14 cellular contexts compared by ENCODE assay signal in the genomic region with DNA sequence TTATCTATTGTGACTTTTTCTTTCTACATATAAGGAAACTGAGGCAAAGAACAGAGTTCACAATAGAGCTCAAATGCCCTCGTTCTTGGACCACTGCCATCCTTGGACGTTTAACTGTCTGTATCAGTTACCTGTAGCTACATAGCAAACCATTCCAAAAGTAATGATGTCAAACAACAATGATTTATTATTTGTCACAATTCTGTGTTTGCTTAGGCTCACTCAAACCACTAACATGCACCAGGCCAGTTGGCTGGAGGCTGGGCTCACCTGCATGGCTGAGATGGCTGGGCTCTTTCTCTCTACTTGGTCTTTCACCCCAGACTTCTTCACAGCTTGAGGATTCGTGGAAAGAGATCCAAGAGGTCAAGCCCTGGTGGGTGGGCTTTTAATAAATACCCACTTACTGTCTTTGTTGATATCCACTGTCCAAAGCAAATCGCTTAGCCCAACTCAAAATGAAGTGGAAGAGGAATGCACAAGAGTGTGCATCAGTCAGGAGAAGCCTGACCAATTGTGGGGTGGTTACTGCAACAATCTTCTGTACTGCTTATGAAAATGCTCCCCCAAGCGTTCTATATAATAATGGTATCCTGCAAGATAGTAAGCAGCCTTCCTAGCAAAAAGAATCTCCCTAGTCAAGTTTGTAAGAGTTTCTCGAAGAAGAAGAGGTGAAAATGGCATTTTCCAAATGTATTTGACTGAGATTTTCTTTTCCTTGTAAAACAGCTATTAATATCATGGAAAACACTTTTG.
DNase-seq lines count a peak whose midpoint lies in the region; ATAC-seq, FAIRE-seq and TF ChIP-seq lines count a peak whose summit lies in the region.
"Had no signal": no experiment of that assay in that cellular context is flagged by ENCODE, and none has a peak within 500 bp of the region (broad histone marks: within the 10 kb centered on the region; RNA-seq: fewer than 3 reads in every experiment).

No MANE protein-coding gene starts in this region.

- no peaks in the 10 kb centered on the region for H4K20me1 ChIP-seq in K562 (replicated peaks; ENCODE audit: control insufficient read depth, insufficient read depth, low read length)
- H4K20me1 ChIP-seq: BLaER1 had no signal

- no peaks in the 10 kb centered on the region for H3K4me1 Mint-ChIP-seq in Caco-2 (ENCODE audit: low read depth, unreplicated experiment)
- H3K4me1 Mint-ChIP-seq: activated CD4-positive, alpha-beta T cell treated with anti-CD3 and anti-CD28 coated beads, Interleukin-2, amount 10 ng/mL, durations not matched to agents 24 days and 14 days; memory B cell had no signal

- DNase-seq in AG08395 (ENCODE audit: low spot score) (peak; percentile 6), NCI-H774 (lab: John Stamatoyannopoulos, UW) (peak; percentile 24), K562 (ENCODE audit: extremely low read depth in 1 of 4, low spot score in 3 of 4) (no peak), D341Med (ENCODE audit: low spot score) (no peak), Caco-2 (no peak)
- DNase-seq: activated CD4-positive, alpha-beta T cell treated with anti-CD3 and anti-CD28 coated beads, Interleukin-2, amount 10 ng/mL, durations not matched to agents 24 days and 14 days; body of pancreas; nucleus accumbens had no signal

- H3K4me2 ChIP-seq in K562 (ENCODE audit: insufficient read depth, low read length), result no peak overlapping the region
- H3K4me2 ChIP-seq: BLaER1 had no signal

- no peaks in the 10 kb centered on the region for H3K9me3 Mint-ChIP-seq in Caco-2 (ENCODE audit: unreplicated experiment)
- H3K9me3 Mint-ChIP-seq: activated CD4-positive, alpha-beta T cell treated with anti-CD3 and anti-CD28 coated beads, Interleukin-2, amount 10 ng/mL, durations not matched to agents 24 days and 14 days; activated T-helper 2 cell treated with anti-CD3 and anti-CD28 coated beads, Interferon-gamma antibody, Interleukin-2, Interleukin-4, amounts not matched to agents 10 μg/mL and 5 μg/mL and 100 μg/mL, durations not matched to agents 14 hours and 24 hours and 36 hours; memory B cell had no signal

- H3K36me3 ChIP-seq in K562 (ENCODE audit: control insufficient read depth, insufficient read depth, low read length) (no peaks in the 10 kb centered on the region), Caco-2 (ENCODE audit: control insufficient read depth, insufficient read depth, low read length) (no peaks in the 10 kb centered on the region)
- H3K36me3 ChIP-seq: BLaER1 had no signal

- TF ChIP-seq POLR2A in K562 (conservative IDR thresholded peaks at IDR 0.05), result no peak

- H3K9me1 ChIP-seq in K562 (ENCODE audit: control insufficient read depth, insufficient read depth, low read length), result no peaks in the 10 kb centered on the region

- POLR2A ChIA-PET in K562 (lab: Yijun Ruan, JAX), result interaction anchor here (0.5 kb wide), 1 partner anchor 372 kb away, joined by 4 read pairs; no protein-coding TSS in a partner anchor
- POLR2A ChIA-PET in Caco-2 (lab: Charles Lee), result no interaction called here

- H2AFZ ChIP-seq in K562 (ENCODE audit: low read depth, low read length), result no peak overlapping the region

- BruUV-seq in K562 (replicated peaks; lab: Mats Ljungman, UMichigan) (no TSS peak), Caco-2 (replicated peaks; lab: Mats Ljungman, UMichigan) (no TSS peak)

- intact Hi-C loops in K562 (cut with micrococcal nuclease) (loop anchor here (5.0 kb wide), 2 partner anchors 316 to 1109 kb away; no protein-coding TSS in a partner anchor), Caco-2 (cut with micrococcal nuclease; ENCODE audit: unreplicated experiment) (loop anchor here (1.0 to 5.0 kb wide), 3 partner anchors 129 to 318 kb away; no protein-coding TSS in a partner anchor)

- no peak overlapping the region for H3K4me3 Mint-ChIP-seq in Caco-2 (ENCODE audit: unreplicated experiment)
- H3K4me3 Mint-ChIP-seq: activated CD4-positive, alpha-beta T cell treated with anti-CD3 and anti-CD28 coated beads, Interleukin-2, amount 10 ng/mL, durations not matched to agents 24 days and 14 days; memory B cell had no signal

- no peaks in the 10 kb centered on the region for H3K79me2 ChIP-seq in K562 (ENCODE audit: control insufficient read depth, insufficient read depth, low read length)

- ATAC-seq in GM21529 (IDR thresholded peaks at IDR 0.05; ENCODE audit: unreplicated experiment) (peak; percentile 44), K562 (no peak), HG02798 (IDR thresholded peaks at IDR 0.05; ENCODE audit: poor library complexity, unreplicated experiment) (no peak), HG03095 (IDR thresholded peaks at IDR 0.05; ENCODE audit: unreplicated experiment) (no peak)
- ATAC-seq: body of pancreas had no signal

- no peak for TF ChIP-seq EP300 in K562 (IDR thresholded peaks at IDR 0.05; ENCODE audit: low read length)

- FAIRE-seq in K562 (lab: Jason Lieb, UNC), result no peak

- H3K9me3 ChIP-seq in K562 (replicated peaks; ENCODE audit: control insufficient read depth, insufficient read depth, low read depth, low read length) (no peaks in the 10 kb centered on the region), Caco-2 (no peaks in the 10 kb centered on the region)
- H3K9me3 ChIP-seq: BLaER1, body of pancreas had no signal

- no peak overlapping the region for H3K27ac Mint-ChIP-seq in Caco-2 (ENCODE audit: unreplicated experiment)
- H3K27ac Mint-ChIP-seq: activated CD4-positive, alpha-beta T cell treated with anti-CD3 and anti-CD28 coated beads, Interleukin-2, amount 10 ng/mL, durations not matched to agents 24 days and 14 days; activated T-helper 2 cell treated with anti-CD3 and anti-CD28 coated beads, Interferon-gamma antibody, Interleukin-2, Interleukin-4, amounts not matched to agents 10 μg/mL and 5 μg/mL and 100 μg/mL, durations not matched to agents 14 hours and 24 hours and 36 hours; memory B cell had no signal

- 0 out of 6 replicates have a peak, but pooled peaks of 1 of the 3 experiments have one; percentile 4 for TF ChIP-seq CTCF in K562 (IDR thresholded peaks at IDR 0.05 in 2 of 3, conservative IDR thresholded peaks at IDR 0.05 in 1 of 3; ENCODE audit: insufficient read depth in 2 of 3, low read depth in 1 of 3, low read length in 3 of 3)
- TF ChIP-seq CTCF in Caco-2 (IDR thresholded peaks at IDR 0.05; ENCODE audit: insufficient read depth in 1 of 2, low read depth in 1 of 2, low read length in 1 of 2, severe bottlenecking in 1 of 2, unreplicated experiment in 1 of 2), result peak in 1 of 2 experiments; percentile 3

- WGBS in K562 (ENCODE audit: insufficient coverage, low coverage, missing lambda C conversion rate), result 0% methylated on average over 6 of the region's 6 CpGs

- H3K27me3 Mint-ChIP-seq in Caco-2 (ENCODE audit: insufficient read depth, unreplicated experiment), result peaks cover 8% of the 10 kb centered on the region
- H3K27me3 Mint-ChIP-seq: activated CD4-positive, alpha-beta T cell treated with anti-CD3 and anti-CD28 coated beads, Interleukin-2, amount 10 ng/mL, durations not matched to agents 24 days and 14 days; memory B cell had no signal

- H3K27me3 ChIP-seq in K562 (ENCODE audit: control insufficient read depth in 2 of 2, insufficient read depth in 2 of 2, low read length in 2 of 2) (no peaks in the 10 kb centered on the region), Caco-2 (replicated peaks; ENCODE audit: control insufficient read depth, insufficient read depth, low read length) (no peaks in the 10 kb centered on the region)
- H3K27me3 ChIP-seq: BLaER1, body of pancreas had no signal

- no peaks in the 10 kb centered on the region for H3K36me3 Mint-ChIP-seq in Caco-2 (ENCODE audit: insufficient read depth, unreplicated experiment)

- in situ Hi-C loops in K562 (cut with MboI), result loop anchor here (25.0 kb wide), 1 partner anchor 1109 kb away; no protein-coding TSS in a partner anchor

- peak; percentile 15 to 28; a peak in 1 of 4 replicates for TF ChIP-seq RAD21 in K562 (CRISPR knock-in tag; conservative IDR thresholded peaks at IDR 0.05 in 1 of 2, IDR thresholded peaks at IDR 0.05 in 1 of 2)

- H3K4me1 ChIP-seq in K562 (replicated peaks in 1 of 2; ENCODE audit: control insufficient read depth in 2 of 2, insufficient read depth in 2 of 2, low read length in 2 of 2), result no peaks in the 10 kb centered on the region
- H3K4me1 ChIP-seq in Caco-2, result no peaks in the 10 kb centered on the region
- H3K4me1 ChIP-seq: BLaER1, body of pancreas had no signal

- CTCF ChIA-PET in K562 (lab: Yijun Ruan, JAX; ENCODE audit: low intra/inter-chr PET ratio) (no interaction called here), Caco-2 (lab: Charles Lee) (no interaction called here)

- H3K27ac ChIP-seq in K562 (ENCODE audit: extremely low read depth, low read depth, low read length), result no peak overlapping the region
- H3K27ac ChIP-seq: BLaER1, body of pancreas had no signal

- H3K4me3 ChIP-seq in K562 (no peak overlapping the region), Caco-2 (ENCODE audit: low read depth, low read length) (no peak overlapping the region)
- H3K4me3 ChIP-seq: BLaER1, body of pancreas had no signal

- no peak overlapping the region for H3K9ac ChIP-seq in K562 (ENCODE audit: insufficient read depth in 1 of 2, low read depth in 2 of 2, low read length in 2 of 2)
- H3K9ac ChIP-seq: BLaER1 had no signal

TF ChIP-seq in K562, 482 proteins besides CTCF, POLR2A, EP300 and RAD21 (continues in another document):
- TF ChIP-seq CBX5 (IDR thresholded peaks at IDR 0.05; ENCODE audit: borderline replicate concordance, low read depth), result no peak
- no peak for TF ChIP-seq MIER1 (IDR thresholded peaks at IDR 0.05; ENCODE audit: low read depth)
- TF ChIP-seq BDP1 (IDR thresholded peaks at IDR 0.05; ENCODE audit: insufficient read depth, insufficient read length), result no peak
- TF ChIP-seq TAF7 (tag; IDR thresholded peaks at IDR 0.05), result no peak
- TF ChIP-seq PHF20 (IDR thresholded peaks at IDR 0.05; ENCODE audit: partially characterized antibody), result no peak
- no peak for TF ChIP-seq CBFA2T3 (IDR thresholded peaks at IDR 0.05)
- no peak for TF ChIP-seq NFATC3 (IDR thresholded peaks at IDR 0.05)
- TF ChIP-seq RB1 (IDR thresholded peaks at IDR 0.05; ENCODE audit: low read depth), result no peak
- TF ChIP-seq TAF9B (IDR thresholded peaks at IDR 0.05; ENCODE audit: partially characterized antibody), result no peak
- no peak for TF ChIP-seq SLC30A9 (CRISPR knock-in tag; IDR thresholded peaks at IDR 0.05)
- no peak for TF ChIP-seq ZBTB17 (CRISPR knock-in tag; IDR thresholded peaks at IDR 0.05)
- no peak for TF ChIP-seq MAFK (IDR thresholded peaks at IDR 0.05; ENCODE audit: low read length)
- TF ChIP-seq, protein P1, sequence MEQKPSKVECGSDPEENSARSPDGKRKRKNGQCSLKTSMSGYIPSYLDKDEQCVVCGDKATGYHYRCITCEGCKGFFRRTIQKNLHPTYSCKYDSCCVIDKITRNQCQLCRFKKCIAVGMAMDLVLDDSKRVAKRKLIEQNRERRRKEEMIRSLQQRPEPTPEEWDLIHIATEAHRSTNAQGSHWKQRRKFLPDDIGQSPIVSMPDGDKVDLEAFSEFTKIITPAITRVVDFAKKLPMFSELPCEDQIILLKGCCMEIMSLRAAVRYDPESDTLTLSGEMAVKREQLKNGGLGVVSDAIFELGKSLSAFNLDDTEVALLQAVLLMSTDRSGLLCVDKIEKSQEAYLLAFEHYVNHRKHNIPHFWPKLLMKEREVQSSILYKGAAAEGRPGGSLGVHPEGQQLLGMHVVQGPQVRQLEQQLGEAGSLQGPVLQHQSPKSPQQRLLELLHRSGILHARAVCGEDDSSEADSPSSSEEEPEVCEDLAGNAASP (IDR thresholded peaks at IDR 0.05), result no peak

Comparison
In these comparisons a context has a peak if more than half of its experiments do, and no peak if none do; other contexts are left out.
1. DNase-seq: peak in AG08395 (single experiment) and NCI-H774 (single experiment); none in K562 (0 of 4), D341Med (single experiment) and Caco-2 (0 of 2).